ENCODE assay signal across 8 cellular contexts in genomic region chr15:89874926-89875564, GRCh38.
DNase-seq lines count a peak whose midpoint lies in the region; ATAC-seq and TF ChIP-seq lines count a peak whose summit lies in the region.

No MANE protein-coding gene starts in this region.

- peak overlapping the region in 1 of 2 donors; percentile 58 for H3K27ac Mint-ChIP-seq in effector memory CD8-positive, alpha-beta T cell

- ATAC-seq in GM18873 (IDR thresholded peaks at IDR 0.05; ENCODE audit: low FRiP score, unreplicated experiment), result peak; percentile 60
- peak; percentile 78 for ATAC-seq in HG03565 (IDR thresholded peaks at IDR 0.05; ENCODE audit: unreplicated experiment)
- peak; percentile 100 for ATAC-seq in effector memory CD8-positive, alpha-beta T cell (replicated peaks)

- TF ChIP-seq CTCF in AG09319 (IDR thresholded peaks at IDR 0.05; ENCODE audit: low read depth, low read length), result peak; percentile 99

- H3K4me1 Mint-ChIP-seq in effector memory CD8-positive, alpha-beta T cell (ENCODE audit: low read depth in 2 of 2), result no peaks in the 10 kb centered on the region

- peaks cover 28% of the 10 kb centered on the region for H3K36me3 Mint-ChIP-seq in effector memory CD8-positive, alpha-beta T cell (ENCODE audit: insufficient read depth)

- DNase-seq in AG09319 (ENCODE audit: extremely low read depth, low read depth) (no peak), NOMO-1 treated with DMSO at 0.1 percent for 48 hours (lab: John Stamatoyannopoulos, UW; ENCODE audit: unreplicated experiment) (peak; percentile 69), middle frontal gyrus (ENCODE audit: extremely low spot score, low spot score) (peak; percentile 68)
- DNase-seq in activated CD8-positive, alpha-beta memory T cell treated with anti-CD3 and anti-CD28 coated beads for 4 hours (ENCODE audit: low read depth in 2 of 2), result peak; percentile 50 to 61
- peak; percentile 72 to 80 (median 77) for DNase-seq in effector memory CD8-positive, alpha-beta T cell
- DNase-seq in stimulated activated CD8-positive, alpha-beta memory T cell treated with anti-CD3 and anti-CD28 coated beads, Interleukin-4, amount 100 ng/mL, for 4 hours (ENCODE audit: low read depth in 2 of 2, low spot score in 1 of 2), result peak; percentile 52 to 62

- H3K9me3 Mint-ChIP-seq in effector memory CD8-positive, alpha-beta T cell, result no peaks in the 10 kb centered on the region

- H3K27me3 Mint-ChIP-seq in effector memory CD8-positive, alpha-beta T cell, result no peaks in the 10 kb centered on the region

- H3K4me3 Mint-ChIP-seq in effector memory CD8-positive, alpha-beta T cell, result no peak overlapping the region
